23 cellular contexts compared by ENCODE assay signal in genomic region chr2:235523486-235524150, GRCh38.
"Had no signal": no experiment of that assay in that cellular context is flagged by ENCODE, and none has a peak within 500 bp of the region (broad histone marks: within the 10 kb centered on the region; RNA-seq: fewer than 3 reads in every experiment).

No MANE protein-coding gene starts in this region.

- DNase-seq: activated CD4-positive, alpha-beta T cell treated with anti-CD3 and anti-CD28 coated beads for 48 hours; activated CD4-positive, alpha-beta T cell treated with anti-CD3 and anti-CD28 coated beads, Interleukin-2, amount 50 U/mL, for 48 hours; activated CD8-positive, alpha-beta memory T cell treated with anti-CD3 and anti-CD28 coated beads for 24 hours; activated gamma-delta T cell; activated naive CD4-positive, alpha-beta T cell treated with anti-CD3 and anti-CD28 coated beads, Interleukin-2, amount 10 ng/mL, durations not matched to agents 7 days and 5 days; activated naive CD8-positive, alpha-beta T cell treated with anti-CD3 and anti-CD28 coated beads, Interleukin-2, amount 10 ng/mL, durations not matched to agents 7 days and 5 days; central memory CD4-positive, alpha-beta T cell; effector memory CD4-positive, alpha-beta T cell; left ventricle myocardium inferior; naive B cell; nucleus accumbens; stimulated activated CD4-positive, alpha-beta T cell treated with anti-CD3 and anti-CD28 coated beads, Interleukin-2, amount 100 ng/mL, for 48 hours; stimulated activated naive CD4-positive, alpha-beta T cell treated with Interleukin-2 at 50 U/mL for 16 hours; T-helper 9 cell; uterus had no signal

- H3K27ac ChIP-seq: dorsolateral prefrontal cortex, left ventricle myocardium inferior, pancreas, right atrium auricular region, tibial nerve, uterus, VCaP had no signal

- FAIRE-seq: frontal cortex, pancreas, TTC549 had no signal

- ATAC-seq: activated CD4-positive, CD25-positive, alpha-beta regulatory T cell treated with anti-CD3 and anti-CD28 coated beads, Interleukin-2, amount 50 U/mL, for 24 hours had no signal

- H3K4me3 ChIP-seq: dorsolateral prefrontal cortex, left ventricle myocardium inferior, pancreas, right atrium auricular region, tibial nerve, uterus had no signal

- H3K27me3 ChIP-seq: dorsolateral prefrontal cortex, pancreas, right atrium auricular region, tibial nerve, uterus had no signal

- H3K4me1 ChIP-seq: uterus had no signal

- H3K36me3 ChIP-seq: left ventricle myocardium inferior, pancreas, right atrium auricular region, tibial nerve, uterus had no signal

- H3K9me3 ChIP-seq: left ventricle myocardium inferior, pancreas, right atrium auricular region, tibial nerve, uterus had no signal
